20 cellular contexts compared by ENCODE assay signal in the genomic region with DNA sequence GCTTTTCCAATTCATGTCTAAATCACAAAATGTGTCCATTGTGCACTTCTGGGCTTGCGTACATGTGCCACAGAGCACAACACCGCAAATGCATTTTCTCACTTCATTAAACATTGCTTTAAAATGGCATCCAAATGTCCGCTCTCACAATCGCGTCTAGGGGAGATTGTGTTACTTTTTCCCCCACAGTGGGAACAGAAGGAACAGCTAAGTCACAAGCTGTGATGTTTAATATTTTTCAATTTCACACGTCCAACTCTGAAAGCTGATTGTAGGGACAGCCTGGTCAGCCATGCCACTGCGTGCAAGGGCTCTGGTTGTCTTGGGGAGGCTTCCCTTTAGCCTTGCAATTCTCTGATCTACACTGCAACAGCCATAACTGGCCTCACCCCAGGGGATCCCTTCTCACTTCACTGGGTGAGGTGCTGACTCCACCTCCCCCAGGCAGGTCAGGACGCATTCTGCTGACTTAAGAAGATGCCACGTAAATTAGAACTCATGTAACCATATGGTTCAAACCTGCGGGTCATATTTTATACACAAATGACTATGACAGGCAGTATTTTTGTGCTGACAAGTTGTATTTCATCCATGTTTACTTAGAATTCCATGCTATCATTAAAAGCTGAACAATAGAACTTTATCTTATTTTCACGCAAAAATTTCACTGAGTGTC.
A peak's percentile ranks its signal among the peaks of the same experiment; 100 is the strongest.
DNase-seq lines count a peak whose midpoint lies in the region; ATAC-seq, FAIRE-seq and TF ChIP-seq lines count a peak whose summit lies in the region.
"Had no signal": no experiment of that assay in that cellular context is flagged by ENCODE, and none has a peak within 500 bp of the region (broad histone marks: within the 10 kb centered on the region; RNA-seq: fewer than 3 reads in every experiment).

No MANE protein-coding gene starts in this region.

- no peak for TF ChIP-seq RAD21 in HepG2 (CRISPR knock-in tag; IDR thresholded peaks at IDR 0.05)

- no peak for DNase-seq in HepG2 (ENCODE audit: low spot score)
- DNase-seq in right lobe of liver: no peak
- no peak for DNase-seq in WTC11 (ENCODE audit: low spot score)
- peak; percentile 47 for DNase-seq in left kidney (ENCODE audit: low read depth, low spot score)
- no peak for DNase-seq in activated CD4-positive, alpha-beta memory T cell treated with anti-CD3 and anti-CD28 coated beads, Interleukin-2, amount 10 ng/mL, durations not matched to agents 7 days and 5 days
- no peak for DNase-seq in Peyer's patch
- DNase-seq: CD8-positive, alpha-beta T cell; cerebellar nuclear complex; HCEC 1CT; NCI-H1105; T-helper 1 cell had no signal

- TF ChIP-seq CTCF in HepG2 (CRISPR knock-in tag; IDR thresholded peaks at IDR 0.05) (no peak), right lobe of liver (IDR thresholded peaks at IDR 0.05) (no peak), WTC11 (IDR thresholded peaks at IDR 0.05) (no peak), Peyer's patch (IDR thresholded peaks at IDR 0.05) (no peak)

- no peaks in the 10 kb centered on the region for H3K36me3 ChIP-seq in HepG2 (replicated peaks in 1 of 2; ENCODE audit: control insufficient read depth in 1 of 2, insufficient read depth in 2 of 2, low read length in 2 of 2)
- no peaks in the 10 kb centered on the region for H3K36me3 ChIP-seq in right lobe of liver
- no peaks in the 10 kb centered on the region for H3K36me3 ChIP-seq in Peyer's patch
- H3K36me3 ChIP-seq: upper lobe of left lung had no signal

- no peak overlapping the region for H3K9ac ChIP-seq in HepG2 (ENCODE audit: insufficient read depth, low read depth, low read length)

- H3K4me3 ChIP-seq in HepG2 (replicated peaks in 1 of 3; ENCODE audit: insufficient read depth in 1 of 3, low read depth in 2 of 3, low read length in 3 of 3) (no peak overlapping the region), right lobe of liver (no peak overlapping the region), Peyer's patch (no peak overlapping the region)
- H3K4me3 ChIP-seq: skin epidermis, upper lobe of left lung had no signal

- in situ Hi-C loops in HepG2 (cut with HindIII; ENCODE audit: extremely low pct_ligation_motif_present, low pct_unique_long_range_greater_than_20kb): no loop called here

- TF ChIP-seq EP300 in HepG2 (IDR thresholded peaks at IDR 0.05; ENCODE audit: low read depth in 2 of 2, low read length in 2 of 2) (no peak), HepG2 (CRISPR knock-in tag; IDR thresholded peaks at IDR 0.05; ENCODE audit: borderline replicate concordance) (no peak)

- no peak overlapping the region for H2AFZ ChIP-seq in HepG2 (ENCODE audit: low read length)

- no peaks in the 10 kb centered on the region for H3K27me3 Mint-ChIP-seq in WTC11 (ENCODE audit: low read depth)
- peaks cover 8% of the 10 kb centered on the region for H3K27me3 Mint-ChIP-seq in activated CD4-positive, alpha-beta memory T cell treated with anti-CD3 and anti-CD28 coated beads, Interleukin-2, amount 10 ng/mL, durations not matched to agents 7 days and 5 days

- POLR2A ChIA-PET in HepG2 (lab: Yijun Ruan, JAX) (no interaction called here), WTC11 (lab: Charles Lee) (no interaction called here)
- POLR2A ChIA-PET in activated CD4-positive, alpha-beta memory T cell treated with anti-CD3 and anti-CD28 coated beads, Interleukin-2, amount 10 ng/mL, durations not matched to agents 7 days and 5 days (lab: Charles Lee): no interaction called here

- no peaks in the 10 kb centered on the region for H3K9me3 Mint-ChIP-seq in WTC11
- H3K9me3 Mint-ChIP-seq in activated CD4-positive, alpha-beta memory T cell treated with anti-CD3 and anti-CD28 coated beads, Interleukin-2, amount 10 ng/mL, durations not matched to agents 7 days and 5 days: no peaks in the 10 kb centered on the region
- H3K9me3 Mint-ChIP-seq: activated T-helper 17 cell treated with anti-CD3 and anti-CD28 coated beads, Interleukin-2, amount 50 U/mL, for 72 hours; CD8-positive, alpha-beta T cell; mesothelial cell of epicardium; stimulated activated effector memory CD8-positive, alpha-beta T cell treated with anti-CD3 and anti-CD28 coated beads, Interleukin-12 subunit alpha, Interleukin-12 subunit beta, amount 100 ng/mL, for 72 hours had no signal

- no peak overlapping the region for H3K4me2 ChIP-seq in HepG2 (ENCODE audit: low read depth, low read length)

- H3K9me3 ChIP-seq in HepG2 (ENCODE audit: low read length): no peaks in the 10 kb centered on the region
- no peaks in the 10 kb centered on the region for H3K9me3 ChIP-seq in right lobe of liver
- no peaks in the 10 kb centered on the region for H3K9me3 ChIP-seq in Peyer's patch
- H3K9me3 ChIP-seq: upper lobe of left lung had no signal

- 21% methylated on average over 11 of the region's 11 CpGs for WGBS in HepG2 (ENCODE audit: low lambda C conversion rate)
- 67% methylated on average over 11 of the region's 11 CpGs for WGBS in right lobe of liver (ENCODE audit: insufficient coverage, low coverage, low lambda C conversion rate, missing lambda C conversion rate)

- TF ChIP-seq POLR2A in HepG2 (IDR thresholded peaks at IDR 0.05; ENCODE audit: insufficient read depth in 1 of 2, low read depth in 2 of 2, low read length in 2 of 2) (no peak), right lobe of liver (IDR thresholded peaks at IDR 0.05) (no peak), Peyer's patch (IDR thresholded peaks at IDR 0.05) (no peak)

- no peaks in the 10 kb centered on the region for H3K79me2 ChIP-seq in HepG2 (ENCODE audit: insufficient read depth, low read length)

- peaks cover 33% of the 10 kb centered on the region for H3K4me1 Mint-ChIP-seq in WTC11
- H3K4me1 Mint-ChIP-seq in activated CD4-positive, alpha-beta memory T cell treated with anti-CD3 and anti-CD28 coated beads, Interleukin-2, amount 10 ng/mL, durations not matched to agents 7 days and 5 days: no peaks in the 10 kb centered on the region
- H3K4me1 Mint-ChIP-seq: activated T-helper 17 cell treated with anti-CD3 and anti-CD28 coated beads, Interleukin-2, amount 50 U/mL, for 72 hours; stimulated activated effector memory CD8-positive, alpha-beta T cell treated with anti-CD3 and anti-CD28 coated beads, Interleukin-12 subunit alpha, Interleukin-12 subunit beta, amount 100 ng/mL, for 72 hours had no signal

- ATAC-seq in HepG2: no peak
- no peak for ATAC-seq in right lobe of liver
- peak; percentile 32; the same call in 1 of the 2 replicates for ATAC-seq in WTC11
- no peak for ATAC-seq in GM18867 (IDR thresholded peaks at IDR 0.05; ENCODE audit: unreplicated experiment)
- ATAC-seq in GM21576 (IDR thresholded peaks at IDR 0.05; ENCODE audit: unreplicated experiment): no peak
- ATAC-seq: activated T-helper 17 cell treated with anti-CD3 and anti-CD28 coated beads, Interleukin-2, amount 50 U/mL, for 72 hours; CD8-positive, alpha-beta T cell; stimulated activated effector memory CD8-positive, alpha-beta T cell treated with anti-CD3 and anti-CD28 coated beads, Interleukin-12 subunit alpha, Interleukin-12 subunit beta, amount 100 ng/mL, for 72 hours had no signal

- intact Hi-C loops in HepG2 (cut with micrococcal nuclease; ENCODE audit: unreplicated experiment): no loop called here
- intact Hi-C loops in right lobe of liver (cut with DNase I): no loop called here

- no peak for FAIRE-seq in HepG2 (lab: Jason Lieb, UNC)
- FAIRE-seq: GM12891 had no signal

- BruUV-seq in HepG2 (replicated peaks; lab: Mats Ljungman, UMichigan): no TSS peak

- H3K4me1 ChIP-seq in HepG2 (ENCODE audit: insufficient read depth, low read length) (no peaks in the 10 kb centered on the region), right lobe of liver (no peaks in the 10 kb centered on the region), Peyer's patch (no peaks in the 10 kb centered on the region)

- H3K4me3 Mint-ChIP-seq in WTC11: no peak overlapping the region
- no peak overlapping the region for H3K4me3 Mint-ChIP-seq in activated CD4-positive, alpha-beta memory T cell treated with anti-CD3 and anti-CD28 coated beads, Interleukin-2, amount 10 ng/mL, durations not matched to agents 7 days and 5 days
- H3K4me3 Mint-ChIP-seq: activated T-helper 17 cell treated with anti-CD3 and anti-CD28 coated beads, Interleukin-2, amount 50 U/mL, for 72 hours; CD8-positive, alpha-beta T cell; mesothelial cell of epicardium; stimulated activated effector memory CD8-positive, alpha-beta T cell treated with anti-CD3 and anti-CD28 coated beads, Interleukin-12 subunit alpha, Interleukin-12 subunit beta, amount 100 ng/mL, for 72 hours had no signal

- no peaks in the 10 kb centered on the region for H3K36me3 Mint-ChIP-seq in WTC11
- H3K36me3 Mint-ChIP-seq in activated CD4-positive, alpha-beta memory T cell treated with anti-CD3 and anti-CD28 coated beads, Interleukin-2, amount 10 ng/mL, durations not matched to agents 7 days and 5 days (ENCODE audit: low read depth): no peaks in the 10 kb centered on the region
- H3K36me3 Mint-ChIP-seq: CD8-positive, alpha-beta T cell; mesothelial cell of epicardium; stimulated activated effector memory CD8-positive, alpha-beta T cell treated with anti-CD3 and anti-CD28 coated beads, Interleukin-12 subunit alpha, Interleukin-12 subunit beta, amount 100 ng/mL, for 72 hours had no signal

- no peaks in the 10 kb centered on the region for H4K20me1 ChIP-seq in HepG2 (ENCODE audit: insufficient read depth, low read length)

- CTCF ChIA-PET in HepG2 (lab: Yijun Ruan, JAX; ENCODE audit: low intra/inter-chr PET ratio, low total read pairs) (no interaction called here), WTC11 (lab: Charles Lee) (interaction anchor here (0.7 to 1.6 kb wide), 4 partner anchors 11 to 158 kb away, joined by 3 to 4 read pairs (median 4); no protein-coding TSS in a partner anchor)
- CTCF ChIA-PET in activated CD4-positive, alpha-beta memory T cell treated with anti-CD3 and anti-CD28 coated beads, Interleukin-2, amount 10 ng/mL, durations not matched to agents 7 days and 5 days (lab: Charles Lee): interaction anchor here (1.3 kb wide), 1 partner anchor 125 kb away, joined by 4 read pairs; no protein-coding TSS in a partner anchor

- H3K27ac ChIP-seq in HepG2 (ENCODE audit: extremely low read length, insufficient read depth, low read length): no peak overlapping the region
- no peak overlapping the region for H3K27ac ChIP-seq in right lobe of liver
- no peak overlapping the region for H3K27ac ChIP-seq in Peyer's patch
- H3K27ac ChIP-seq: VCaP had no signal

- no peak overlapping the region for H3K27ac Mint-ChIP-seq in WTC11
- H3K27ac Mint-ChIP-seq in activated CD4-positive, alpha-beta memory T cell treated with anti-CD3 and anti-CD28 coated beads, Interleukin-2, amount 10 ng/mL, durations not matched to agents 7 days and 5 days: no peak overlapping the region
- H3K27ac Mint-ChIP-seq: activated T-helper 17 cell treated with anti-CD3 and anti-CD28 coated beads, Interleukin-2, amount 50 U/mL, for 72 hours; CD8-positive, alpha-beta T cell; mesothelial cell of epicardium; stimulated activated effector memory CD8-positive, alpha-beta T cell treated with anti-CD3 and anti-CD28 coated beads, Interleukin-12 subunit alpha, Interleukin-12 subunit beta, amount 100 ng/mL, for 72 hours had no signal

- H3K27me3 ChIP-seq in HepG2 (ENCODE audit: control insufficient read depth in 1 of 2, insufficient read depth in 2 of 2, low read length in 2 of 2): peaks cover 0 to 9% of the 10 kb centered on the region in 2 experiments; a peak in 1 of 5 replicates
- H3K27me3 ChIP-seq in right lobe of liver: no peaks in the 10 kb centered on the region
- no peaks in the 10 kb centered on the region for H3K27me3 ChIP-seq in Peyer's patch
- H3K27me3 ChIP-seq: upper lobe of left lung had no signal

TF ChIP-seq in WTC11, 78 proteins besides CTCF, POLR2A, EP300 and RAD21 (continues in another document):
- no peak for TF ChIP-seq ZNF416 (CRISPR knock-in tag; IDR thresholded peaks at IDR 0.05)
